14 cellular contexts compared by ENCODE assay signal in genomic region chr20:44716309-44717106, GRCh38. TPM values are rescaled to one million over a fixed set of nuclear protein-coding genes. Genes with fewer than 3 reads are reported as not detected.
DNase-seq lines count a peak whose midpoint lies in the region; ATAC-seq and TF ChIP-seq lines count a peak whose summit lies in the region.
"Had no signal": no experiment of that assay in that cellular context is flagged by ENCODE, and none has a peak within 500 bp of the region (broad histone marks: within the 10 kb centered on the region; RNA-seq: fewer than 3 reads in every experiment).

No MANE protein-coding gene starts in this region.

- ATAC-seq in Panc1, result no peak

- H3K9me3 ChIP-seq in Panc1 (ENCODE audit: control insufficient read depth, insufficient read depth, low read depth, low read length) (no peaks in the 10 kb centered on the region), neuronal stem cell (replicated peaks in 1 of 2; ENCODE audit: control insufficient read depth in 2 of 2, insufficient read depth in 1 of 2, low read depth in 1 of 2, low read length in 2 of 2) (no peaks in the 10 kb centered on the region), tibial nerve (no peaks in the 10 kb centered on the region), A673 (ENCODE audit: low read depth, low read length, poor library complexity, severe bottlenecking) (no peaks in the 10 kb centered on the region)

- no peak overlapping the region for H2BK5ac ChIP-seq in neuronal stem cell (ENCODE audit: low read length)

- in situ Hi-C loops in Panc1 (cut with HindIII; ENCODE audit: low pct_unique_long_range_greater_than_20kb, low sequenced_read_pairs), result no loop called here

- H2AFZ ChIP-seq in neuronal stem cell (ENCODE audit: low read length), result no peak overlapping the region

- CTCF ChIA-PET in Panc1 (lab: Charles Lee) (no interaction called here), A673 (lab: Charles Lee) (no interaction called here)

- no peaks in the 10 kb centered on the region for H3K79me1 ChIP-seq in neuronal stem cell (ENCODE audit: low read depth, low read length)

- H2BK12ac ChIP-seq in neuronal stem cell (ENCODE audit: low read length), result no peak overlapping the region

- no CpG with 5 or more reads among the region's 13 CpGs for WGBS in neuronal stem cell (ENCODE audit: extremely low coverage in 2 of 2, insufficient read length in 2 of 2, insufficient replicate concordance in 1 of 2), 2 donors
- 80 to 81% methylated on average over 13 of the region's 13 CpGs for WGBS in tibial nerve, 2 donors

- peak overlapping the region; percentile 1 to 16; a peak in 2 of 4 replicates for H3K4me3 ChIP-seq in Panc1 (ENCODE audit: low read depth in 2 of 2, low read length in 2 of 2)
- peak overlapping the region; percentile 68 for H3K4me3 ChIP-seq in coronary artery
- H3K4me3 ChIP-seq in neuronal stem cell (ENCODE audit: low read length in 2 of 2), result no peak overlapping the region
- H3K4me3 ChIP-seq in tibial nerve, result peak overlapping the region in 1 of 4 donors; percentile 48
- no peak overlapping the region for H3K4me3 ChIP-seq in A673 (ENCODE audit: low read depth, low read length, poor library complexity, severe bottlenecking)

- no peak overlapping the region for H3K9ac ChIP-seq in neuronal stem cell (ENCODE audit: low read depth, low read length, poor library complexity)

- no peak overlapping the region for H3K4me2 ChIP-seq in neuronal stem cell (ENCODE audit: insufficient read depth, low read length, poor library complexity, severe bottlenecking)

- no peak overlapping the region for H3K14ac ChIP-seq in neuronal stem cell (ENCODE audit: low read length)

- DNase-seq in Panc1 (ENCODE audit: low read depth, low spot score), result no peak
- peak; percentile 74 for DNase-seq in coronary artery (ENCODE audit: low spot score)
- no peak for DNase-seq in neuronal stem cell (ENCODE audit: low spot score)
- DNase-seq in tibial nerve (ENCODE audit: low spot score in 2 of 2), result no peak
- no peak for DNase-seq in NCI-H510A (lab: John Stamatoyannopoulos, UW)
- DNase-seq in GDM1 (lab: John Stamatoyannopoulos, UW), result no peak
- no peak for DNase-seq in A673 (ENCODE audit: low spot score)
- DNase-seq: activated CD4-positive, alpha-beta T cell treated with anti-CD3 and anti-CD28 coated beads for 4 hours; activated T-cell treated with anti-CD3 and anti-CD28 coated beads for 4 hours; caudate nucleus; islet precursor cell; SHP77 treated with DMSO at 0.1 percent for 48 hours had no signal

- POLR2A ChIA-PET in Panc1 (lab: Charles Lee) (interaction anchor here (0.7 kb wide), 1 partner anchor 72 kb away, joined by 6 read pairs; no protein-coding TSS in a partner anchor), A673 (lab: Charles Lee; ENCODE audit: low non-redundant PET) (no interaction called here)

- no peak overlapping the region for H3K23ac ChIP-seq in neuronal stem cell (ENCODE audit: low read depth, low read length, poor library complexity)

- no peak overlapping the region for H4K91ac ChIP-seq in neuronal stem cell (ENCODE audit: low read depth, low read length, poor library complexity)

- TF ChIP-seq POLR2A in tibial nerve (IDR thresholded peaks at IDR 0.05), result no peak

- H3K4me1 ChIP-seq in Panc1 (ENCODE audit: control insufficient read depth, insufficient read depth, low read length) (peaks cover 71% of the 10 kb centered on the region), neuronal stem cell (ENCODE audit: control insufficient read depth in 2 of 2, insufficient read depth in 1 of 2, low read depth in 1 of 2, low read length in 2 of 2) (peaks cover 0 to 4% of the 10 kb centered on the region in 2 donors), tibial nerve (peaks cover 0 to 75% (median 44%) of the 10 kb centered on the region in 4 donors), A673 (ENCODE audit: insufficient read depth, low read length, poor library complexity, severe bottlenecking) (peaks cover 26% of the 10 kb centered on the region)

- no peak overlapping the region for H3K4ac ChIP-seq in neuronal stem cell (ENCODE audit: low read length)

- BruUV-seq in Panc1 (replicated peaks; lab: Mats Ljungman, UMichigan) (no TSS peak), A673 (replicated peaks; lab: Mats Ljungman, UMichigan) (no TSS peak)

- peak overlapping the region; percentile 44 for H3K18ac ChIP-seq in neuronal stem cell (ENCODE audit: low read length)

- H2BK15ac ChIP-seq in neuronal stem cell (ENCODE audit: low read length), result no peak overlapping the region

- H3K27me3 ChIP-seq in Panc1 (ENCODE audit: control insufficient read depth, insufficient read depth, low read length) (no peaks in the 10 kb centered on the region), neuronal stem cell (ENCODE audit: control insufficient read depth in 3 of 3, insufficient read depth in 3 of 3, low read depth in 1 of 3, low read length in 3 of 3) (peaks cover 0 to 8% (median 0%) of the 10 kb centered on the region in 3 experiments), tibial nerve (no peaks in the 10 kb centered on the region), A673 (replicated peaks; ENCODE audit: insufficient read depth, low read depth, low read length, poor library complexity) (no peaks in the 10 kb centered on the region)

- H2BK120ac ChIP-seq in neuronal stem cell (ENCODE audit: low read depth, low read length), result no peak overlapping the region

- H2AK5ac ChIP-seq in neuronal stem cell (ENCODE audit: low read depth, low read length), result peak overlapping the region; percentile 18

- no peak overlapping the region for H4K8ac ChIP-seq in neuronal stem cell (ENCODE audit: low read depth, low read length)

- peak overlapping the region; percentile 91 for H3K27ac ChIP-seq in Panc1 (ENCODE audit: low read length)
- H3K27ac ChIP-seq in coronary artery, result peak overlapping the region; percentile 96 to 97
- H3K27ac ChIP-seq in neuronal stem cell (replicated peaks; ENCODE audit: low read length), result no peak overlapping the region
- peak overlapping the region; percentile 41 to 82 (median 56) for H3K27ac ChIP-seq in tibial nerve
- no peak overlapping the region for H3K27ac ChIP-seq in A673 (ENCODE audit: low read depth, low read length, poor library complexity, severe bottlenecking)

- TF ChIP-seq CTCF in Panc1 (IDR thresholded peaks at IDR 0.05), result no peak
- TF ChIP-seq CTCF in coronary artery (IDR thresholded peaks at IDR 0.05), result no peak
- TF ChIP-seq CTCF in tibial nerve (IDR thresholded peaks at IDR 0.05), result no peak
- no peak for TF ChIP-seq CTCF in A673 (conservative IDR thresholded peaks at IDR 0.05; ENCODE audit: low read depth, low read length)

- no peak for TF ChIP-seq EP300 in tibial nerve (IDR thresholded peaks at IDR 0.05)

- H3K36me3 ChIP-seq in Panc1 (ENCODE audit: control insufficient read depth, insufficient read depth, low read length) (no peaks in the 10 kb centered on the region), neuronal stem cell (replicated peaks in 1 of 2; ENCODE audit: control insufficient read depth in 2 of 2, insufficient read depth in 2 of 2, low read length in 2 of 2) (no peaks in the 10 kb centered on the region), tibial nerve (no peaks in the 10 kb centered on the region), A673 (ENCODE audit: insufficient read depth, low read length, poor library complexity, severe bottlenecking) (no peaks in the 10 kb centered on the region)

- intact Hi-C loops in Panc1 (cut with micrococcal nuclease; ENCODE audit: unreplicated experiment), result no loop called here
- intact Hi-C loops in A673 (cut with micrococcal nuclease; ENCODE audit: unreplicated experiment), result no loop called here

RNA-seq across cellular contexts. Expression of gene CCN5, which starts 1.3 kb away (rescaled TPM):
- 15.2 TPM for total RNA-seq in Panc1 (2021; ENCODE audit: unreplicated experiment)
- polyA plus RNA-seq in Panc1 (2012; ENCODE audit: insufficient read length), result 32.0 TPM
- polyA plus RNA-seq in neuronal stem cell (2013, experiment 1 of 2), result not detected
- not detected for polyA plus RNA-seq in neuronal stem cell (2013, experiment 2 of 2)
- total RNA-seq in tibial nerve, result 1,000 to 10,000 TPM in 1 of 4 donors, 100 to 1,000 TPM in 2, 10 to 100 TPM in 1; 84.0 to 1,826 (median 378) TPM
- total RNA-seq in A673 (2021), result not detected in 2 replicates
- total RNA-seq: H1, urinary bladder had no signal
- polyA plus RNA-seq: H1 had no signal

RNA-seq across cellular contexts. Expression of gene KCNK15, which starts 29.2 kb away (rescaled TPM):
- total RNA-seq in Panc1 (2021; ENCODE audit: unreplicated experiment), result 7.4 TPM
- polyA plus RNA-seq in Panc1 (2012; ENCODE audit: insufficient read length), result 13.2 TPM
- 0.08 TPM for polyA plus RNA-seq in neuronal stem cell (2013, experiment 1 of 2)
- polyA plus RNA-seq in neuronal stem cell (2013, experiment 2 of 2), result 0.04 TPM
- total RNA-seq in tibial nerve, result 1 to 10 TPM in 3 of 4 donors, under 1 TPM in 1; 0.87 to 6.0 (median 1.5) TPM
- not detected in 2 replicates for total RNA-seq in A673 (2021)

Comparison
In these comparisons a context has a peak if more than half of its experiments do, and no peak if none do; other contexts are left out.
1. H3K27ac ChIP-seq: peak in Panc1 (single experiment), coronary artery (2 of 2) and tibial nerve (4 of 4); none in neuronal stem cell (single experiment) and A673 (single experiment).
2. H3K4me3 ChIP-seq: peak in Panc1 (2 of 2) and coronary artery (single experiment); none in neuronal stem cell (0 of 2) and A673 (single experiment).
3. RNA of gene CCN5, which starts 1.3 kb away (total RNA-seq): 84.0 to 1,826 TPM in tibial nerve and 15.2 TPM in Panc1 (single experiment); not detected in A673; every median in the first group is over 10 times any median in the second.